ENCODE assay signal across 25 cellular contexts in the genomic region with DNA sequence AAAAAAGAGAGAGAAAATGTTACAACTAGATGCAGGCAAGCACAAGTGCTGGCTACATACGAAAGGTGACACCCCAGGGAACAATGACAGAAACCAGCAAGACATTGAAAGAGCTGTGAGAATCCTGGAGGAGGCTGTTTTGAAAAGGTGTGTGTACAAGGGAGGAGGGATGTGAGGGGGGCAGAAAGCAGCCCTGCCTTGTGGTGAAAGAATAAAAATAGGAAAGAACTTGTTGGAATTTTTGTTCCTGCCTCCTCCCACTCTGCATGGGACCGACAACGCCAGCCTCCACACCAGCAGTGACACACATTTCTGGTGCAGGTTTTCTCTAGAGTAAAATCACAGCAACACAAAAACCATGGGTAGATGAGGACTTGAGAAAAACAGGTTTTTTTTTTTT.
DNase-seq lines count a peak whose midpoint lies in the region; ATAC-seq and TF ChIP-seq lines count a peak whose summit lies in the region.
"Had no signal": no experiment of that assay in that cellular context is flagged by ENCODE, and none has a peak within 500 bp of the region (broad histone marks: within the 10 kb centered on the region; RNA-seq: fewer than 3 reads in every experiment).

No MANE protein-coding gene starts in this region.

- H3K9me2 ChIP-seq in Karpas-422 (replicated peaks; ENCODE audit: insufficient read depth, low read length) = no peaks in the 10 kb centered on the region

- intact Hi-C loops in dorsolateral prefrontal cortex (cut with DNase I) = no loop called here

- H3K36me3 ChIP-seq in Karpas-422 (ENCODE audit: insufficient read depth, low read length) = no peaks in the 10 kb centered on the region
- H3K36me3 ChIP-seq: breast epithelium, gastroesophageal sphincter had no signal

- no peak overlapping the region for H3K4me2 ChIP-seq in Karpas-422 (ENCODE audit: low read depth, low read length, poor library complexity, severe bottlenecking)

- H4K20me1 ChIP-seq in Karpas-422 (ENCODE audit: insufficient read depth, low read depth, low read length) = no peaks in the 10 kb centered on the region

- ATAC-seq in HG03095 (IDR thresholded peaks at IDR 0.05; ENCODE audit: unreplicated experiment) (no peak), HG02852 (IDR thresholded peaks at IDR 0.05; ENCODE audit: unreplicated experiment) (no peak), GM21381 (IDR thresholded peaks at IDR 0.05; ENCODE audit: unreplicated experiment) (no peak)
- ATAC-seq: gastroesophageal sphincter; left lobe of liver; psoas muscle; stimulated activated effector memory CD8-positive, alpha-beta T cell treated with anti-CD3 and anti-CD28 coated beads, Interleukin-12 subunit alpha, Interleukin-12 subunit beta, amount 100 ng/mL, for 72 hours had no signal

- no peaks in the 10 kb centered on the region for H3K36me3 Mint-ChIP-seq in nephron progenitor cell (ENCODE audit: low read depth)
- H3K36me3 Mint-ChIP-seq: activated naive CD8-positive, alpha-beta T cell; stimulated activated effector memory CD8-positive, alpha-beta T cell treated with anti-CD3 and anti-CD28 coated beads, Interleukin-12 subunit alpha, Interleukin-12 subunit beta, amount 100 ng/mL, for 72 hours had no signal

- no peak overlapping the region for H3K9ac ChIP-seq in Karpas-422 (ENCODE audit: low read length)

- H3K27ac Mint-ChIP-seq in nephron progenitor cell = peak overlapping the region; percentile 76
- H3K27ac Mint-ChIP-seq: activated CD4-positive, alpha-beta T cell treated with anti-CD3 and anti-CD28 coated beads, Interleukin-2, amount 10 ng/mL, durations not matched to agents 24 days and 14 days; activated naive CD8-positive, alpha-beta T cell; stimulated activated effector memory CD8-positive, alpha-beta T cell treated with anti-CD3 and anti-CD28 coated beads, Interleukin-12 subunit alpha, Interleukin-12 subunit beta, amount 100 ng/mL, for 72 hours had no signal

- H3K4me1 Mint-ChIP-seq in nephron progenitor cell = peaks cover 14% of the 10 kb centered on the region
- H3K4me1 Mint-ChIP-seq: activated CD4-positive, alpha-beta T cell treated with anti-CD3 and anti-CD28 coated beads, Interleukin-2, amount 10 ng/mL, durations not matched to agents 24 days and 14 days; stimulated activated effector memory CD8-positive, alpha-beta T cell treated with anti-CD3 and anti-CD28 coated beads, Interleukin-12 subunit alpha, Interleukin-12 subunit beta, amount 100 ng/mL, for 72 hours had no signal

- H3K9me3 Mint-ChIP-seq in nephron progenitor cell = peaks cover 16% of the 10 kb centered on the region

- H3K4me1 ChIP-seq in Karpas-422 (ENCODE audit: low read length) = peaks cover 5% of the 10 kb centered on the region; the same call in 1 of the 2 replicates
- H3K4me1 ChIP-seq: breast epithelium, gastroesophageal sphincter, psoas muscle had no signal

- no peaks in the 10 kb centered on the region for H3K27me3 ChIP-seq in Karpas-422 (ENCODE audit: low read length)
- H3K27me3 ChIP-seq in dorsolateral prefrontal cortex = no peaks in the 10 kb centered on the region
- H3K27me3 ChIP-seq: breast epithelium, gastroesophageal sphincter had no signal

- H3K4me3 ChIP-seq in Karpas-422 (ENCODE audit: low read length) = no peak overlapping the region
- no peak overlapping the region for H3K4me3 ChIP-seq in dorsolateral prefrontal cortex
- H3K4me3 ChIP-seq: breast epithelium, gastroesophageal sphincter, psoas muscle had no signal

- peak overlapping the region; percentile 86 for H2AFZ ChIP-seq in Karpas-422 (ENCODE audit: low read length)

- H3K27ac ChIP-seq in Karpas-422 (ENCODE audit: low read length) = no peak overlapping the region
- H3K27ac ChIP-seq in dorsolateral prefrontal cortex = peak overlapping the region in 12 of 59 donors; percentile 3 to 71 (median 54)
- H3K27ac ChIP-seq: breast epithelium, gastroesophageal sphincter, psoas muscle had no signal

- TF ChIP-seq CTCF in dorsolateral prefrontal cortex (IDR thresholded peaks at IDR 0.05 in 54 of 56, conservative IDR thresholded peaks at IDR 0.05 in 2 of 56; ENCODE audit: low read depth in 1 of 56, partially characterized antibody in 56 of 56) = no peak
- no peak for TF ChIP-seq CTCF in nephron progenitor cell (IDR thresholded peaks at IDR 0.05)

- no peaks in the 10 kb centered on the region for H3K79me2 ChIP-seq in Karpas-422 (ENCODE audit: low read length)

- H3K9me3 ChIP-seq in Karpas-422 (ENCODE audit: low read length) = peaks cover 16% of the 10 kb centered on the region
- H3K9me3 ChIP-seq: breast epithelium, gastroesophageal sphincter, psoas muscle had no signal

- H3K4me3 Mint-ChIP-seq in nephron progenitor cell = peak overlapping the region; percentile 46
- H3K4me3 Mint-ChIP-seq: activated CD4-positive, alpha-beta T cell treated with anti-CD3 and anti-CD28 coated beads, Interleukin-2, amount 10 ng/mL, durations not matched to agents 24 days and 14 days; activated naive CD8-positive, alpha-beta T cell; stimulated activated effector memory CD8-positive, alpha-beta T cell treated with anti-CD3 and anti-CD28 coated beads, Interleukin-12 subunit alpha, Interleukin-12 subunit beta, amount 100 ng/mL, for 72 hours had no signal

- H3K27me3 Mint-ChIP-seq in nephron progenitor cell (ENCODE audit: low read depth, poor library complexity) = no peaks in the 10 kb centered on the region
- H3K27me3 Mint-ChIP-seq: activated CD4-positive, alpha-beta T cell treated with anti-CD3 and anti-CD28 coated beads, Interleukin-2, amount 10 ng/mL, durations not matched to agents 24 days and 14 days; activated naive CD8-positive, alpha-beta T cell had no signal

- DNase-seq in ELF-1 (ENCODE audit: low read depth, low spot score) = peak; percentile 14
- DNase-seq in Karpas-422 = no peak
- DNase-seq in dorsolateral prefrontal cortex = peak in 6 of 10 donors; percentile 10 to 74 (median 58)
- DNase-seq in nephron progenitor cell = no peak
- no peak for DNase-seq in HCEC 1CT
- DNase-seq: ACHN; activated CD4-positive, alpha-beta T cell treated with anti-CD3 and anti-CD28 coated beads, Interleukin-2, amount 10 ng/mL, durations not matched to agents 24 days and 14 days; activated CD8-positive, alpha-beta memory T cell treated with anti-CD3 and anti-CD28 coated beads for 24 hours; activated effector memory CD4-positive, alpha-beta T cell treated with Interleukin-2 at 50 U/mL for 16 hours; activated T-cell treated with anti-CD3 and anti-CD28 coated beads for 4 hours; EL; mesenchymal stem cell; NCI-H1694 treated with DMSO at 0.1 percent for 48 hours; NCI-H226; NCI-H774; psoas muscle; trophoblast cell had no signal

Comparison
In these comparisons a context has a peak if more than half of its experiments do, and no peak if none do; other contexts are left out.
1. DNase-seq: peak in ELF-1 (single experiment) and dorsolateral prefrontal cortex (6 of 10); none in Karpas-422 (single experiment), nephron progenitor cell (single experiment) and HCEC 1CT (single experiment).